ENCODE assay signal across 1 cellular context in the genomic region with DNA sequence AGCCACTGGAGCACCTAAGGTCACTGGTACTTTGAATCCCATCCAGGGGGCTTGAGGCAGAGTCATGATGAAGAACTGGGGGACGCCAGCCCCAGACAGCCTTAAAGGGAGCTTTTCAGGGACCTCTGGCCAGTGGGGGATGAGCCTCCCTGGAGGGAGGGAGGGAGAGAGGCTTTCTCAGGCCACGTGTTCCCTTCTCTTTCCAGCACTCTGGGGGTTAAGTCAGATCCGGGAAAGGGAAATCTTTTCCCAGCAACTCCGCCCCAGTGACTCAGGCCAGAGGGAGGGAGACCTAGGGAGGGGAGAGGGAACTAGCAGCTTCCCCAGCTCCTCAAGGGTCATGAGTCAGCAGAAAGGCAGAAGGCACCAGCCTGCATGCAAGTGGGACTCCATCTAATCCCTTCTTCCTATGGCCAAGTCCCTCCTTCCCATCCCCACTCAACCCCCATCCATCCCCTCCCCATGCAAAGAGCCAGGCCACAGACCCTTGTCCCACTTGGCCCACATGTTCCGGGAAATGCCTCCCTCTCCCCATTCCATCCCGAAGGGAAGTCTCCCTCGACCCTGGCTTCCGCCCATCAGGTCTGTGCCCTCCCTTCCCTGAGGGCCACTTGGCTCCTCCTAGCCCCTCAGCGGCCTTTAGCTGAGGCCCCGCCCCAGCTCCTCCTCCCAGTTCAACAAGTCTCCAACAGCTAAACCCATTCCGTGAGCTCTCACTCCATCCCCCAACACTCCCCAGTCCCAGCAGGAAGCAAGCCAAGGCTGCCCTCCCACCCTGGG.
TF ChIP-seq lines count a peak whose summit lies in the region.

No MANE protein-coding gene starts in this region.

TF ChIP-seq in HepG2, 621 proteins besides CTCF, POLR2A, EP300 and RAD21 (continued from another document and continues in another):
- TF ChIP-seq, protein P1, sequence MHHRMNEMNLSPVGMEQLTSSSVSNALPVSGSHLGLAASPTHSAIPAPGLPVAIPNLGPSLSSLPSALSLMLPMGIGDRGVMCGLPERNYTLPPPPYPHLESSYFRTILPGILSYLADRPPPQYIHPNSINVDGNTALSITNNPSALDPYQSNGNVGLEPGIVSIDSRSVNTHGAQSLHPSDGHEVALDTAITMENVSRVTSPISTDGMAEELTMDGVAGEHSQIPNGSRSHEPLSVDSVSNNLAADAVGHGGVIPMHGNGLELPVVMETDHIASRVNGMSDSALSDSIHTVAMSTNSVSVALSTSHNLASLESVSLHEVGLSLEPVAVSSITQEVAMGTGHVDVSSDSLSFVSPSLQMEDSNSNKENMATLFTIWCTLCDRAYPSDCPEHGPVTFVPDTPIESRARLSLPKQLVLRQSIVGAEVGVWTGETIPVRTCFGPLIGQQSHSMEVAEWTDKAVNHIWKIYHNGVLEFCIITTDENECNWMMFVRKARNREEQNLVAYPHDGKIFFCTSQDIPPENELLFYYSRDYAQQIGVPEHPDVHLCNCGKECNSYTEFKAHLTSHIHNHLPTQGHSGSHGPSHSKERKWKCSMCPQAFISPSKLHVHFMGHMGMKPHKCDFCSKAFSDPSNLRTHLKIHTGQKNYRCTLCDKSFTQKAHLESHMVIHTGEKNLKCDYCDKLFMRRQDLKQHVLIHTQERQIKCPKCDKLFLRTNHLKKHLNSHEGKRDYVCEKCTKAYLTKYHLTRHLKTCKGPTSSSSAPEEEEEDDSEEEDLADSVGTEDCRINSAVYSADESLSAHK (CRISPR knock-in tag; IDR thresholded peaks at IDR 0.05; ENCODE audit: borderline replicate concordance) = no peak
- TF ChIP-seq RORA (CRISPR knock-in tag; IDR thresholded peaks at IDR 0.05) = no peak
- no peak for TF ChIP-seq ZNF841 (CRISPR knock-in tag; IDR thresholded peaks at IDR 0.05; ENCODE audit: borderline replicate concordance)
- peak; percentile 37; the same call in 1 of the 2 replicates for TF ChIP-seq KDM4B (CRISPR knock-in tag; IDR thresholded peaks at IDR 0.05)
- no peak for TF ChIP-seq SRF (IDR thresholded peaks at IDR 0.05; ENCODE audit: low read depth, low read length)
- TF ChIP-seq ZNF792 (CRISPR knock-in tag; IDR thresholded peaks at IDR 0.05) = no peak
- TF ChIP-seq KLF12 (CRISPR knock-in tag; IDR thresholded peaks at IDR 0.05; ENCODE audit: borderline replicate concordance) = no peak
- peak; percentile 11; the same call in 1 of the 2 replicates for TF ChIP-seq BCL6 (CRISPR knock-in tag; IDR thresholded peaks at IDR 0.05)
- TF ChIP-seq CCDC6 (CRISPR knock-in tag; IDR thresholded peaks at IDR 0.05) = peak; percentile 31; the same call in 1 of the 2 replicates
- TF ChIP-seq, protein P2, sequence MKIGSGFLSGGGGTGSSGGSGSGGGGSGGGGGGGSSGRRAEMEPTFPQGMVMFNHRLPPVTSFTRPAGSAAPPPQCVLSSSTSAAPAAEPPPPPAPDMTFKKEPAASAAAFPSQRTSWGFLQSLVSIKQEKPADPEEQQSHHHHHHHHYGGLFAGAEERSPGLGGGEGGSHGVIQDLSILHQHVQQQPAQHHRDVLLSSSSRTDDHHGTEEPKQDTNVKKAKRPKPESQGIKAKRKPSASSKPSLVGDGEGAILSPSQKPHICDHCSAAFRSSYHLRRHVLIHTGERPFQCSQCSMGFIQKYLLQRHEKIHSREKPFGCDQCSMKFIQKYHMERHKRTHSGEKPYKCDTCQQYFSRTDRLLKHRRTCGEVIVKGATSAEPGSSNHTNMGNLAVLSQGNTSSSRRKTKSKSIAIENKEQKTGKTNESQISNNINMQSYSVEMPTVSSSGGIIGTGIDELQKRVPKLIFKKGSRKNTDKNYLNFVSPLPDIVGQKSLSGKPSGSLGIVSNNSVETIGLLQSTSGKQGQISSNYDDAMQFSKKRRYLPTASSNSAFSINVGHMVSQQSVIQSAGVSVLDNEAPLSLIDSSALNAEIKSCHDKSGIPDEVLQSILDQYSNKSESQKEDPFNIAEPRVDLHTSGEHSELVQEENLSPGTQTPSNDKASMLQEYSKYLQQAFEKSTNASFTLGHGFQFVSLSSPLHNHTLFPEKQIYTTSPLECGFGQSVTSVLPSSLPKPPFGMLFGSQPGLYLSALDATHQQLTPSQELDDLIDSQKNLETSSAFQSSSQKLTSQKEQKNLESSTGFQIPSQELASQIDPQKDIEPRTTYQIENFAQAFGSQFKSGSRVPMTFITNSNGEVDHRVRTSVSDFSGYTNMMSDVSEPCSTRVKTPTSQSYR (CRISPR knock-in tag; IDR thresholded peaks at IDR 0.05; ENCODE audit: borderline replicate concordance) = peak; percentile 73
- no peak for TF ChIP-seq MTF2 (CRISPR knock-in tag; IDR thresholded peaks at IDR 0.05; ENCODE audit: borderline replicate concordance)
- peak; percentile 61 for TF ChIP-seq ZFX (CRISPR knock-in tag; IDR thresholded peaks at IDR 0.05; ENCODE audit: low read depth)
- TF ChIP-seq, protein P3, sequence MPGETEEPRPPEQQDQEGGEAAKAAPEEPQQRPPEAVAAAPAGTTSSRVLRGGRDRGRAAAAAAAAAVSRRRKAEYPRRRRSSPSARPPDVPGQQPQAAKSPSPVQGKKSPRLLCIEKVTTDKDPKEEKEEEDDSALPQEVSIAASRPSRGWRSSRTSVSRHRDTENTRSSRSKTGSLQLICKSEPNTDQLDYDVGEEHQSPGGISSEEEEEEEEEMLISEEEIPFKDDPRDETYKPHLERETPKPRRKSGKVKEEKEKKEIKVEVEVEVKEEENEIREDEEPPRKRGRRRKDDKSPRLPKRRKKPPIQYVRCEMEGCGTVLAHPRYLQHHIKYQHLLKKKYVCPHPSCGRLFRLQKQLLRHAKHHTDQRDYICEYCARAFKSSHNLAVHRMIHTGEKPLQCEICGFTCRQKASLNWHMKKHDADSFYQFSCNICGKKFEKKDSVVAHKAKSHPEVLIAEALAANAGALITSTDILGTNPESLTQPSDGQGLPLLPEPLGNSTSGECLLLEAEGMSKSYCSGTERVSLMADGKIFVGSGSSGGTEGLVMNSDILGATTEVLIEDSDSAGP (CRISPR knock-in tag; IDR thresholded peaks at IDR 0.05; ENCODE audit: borderline replicate concordance) = peak; percentile 64
- 0 out of 2 replicates have a peak, but pooled peaks have one; percentile 17 for TF ChIP-seq ZFP37 (CRISPR knock-in tag; IDR thresholded peaks at IDR 0.05; ENCODE audit: borderline replicate concordance)
- TF ChIP-seq, protein P4, sequence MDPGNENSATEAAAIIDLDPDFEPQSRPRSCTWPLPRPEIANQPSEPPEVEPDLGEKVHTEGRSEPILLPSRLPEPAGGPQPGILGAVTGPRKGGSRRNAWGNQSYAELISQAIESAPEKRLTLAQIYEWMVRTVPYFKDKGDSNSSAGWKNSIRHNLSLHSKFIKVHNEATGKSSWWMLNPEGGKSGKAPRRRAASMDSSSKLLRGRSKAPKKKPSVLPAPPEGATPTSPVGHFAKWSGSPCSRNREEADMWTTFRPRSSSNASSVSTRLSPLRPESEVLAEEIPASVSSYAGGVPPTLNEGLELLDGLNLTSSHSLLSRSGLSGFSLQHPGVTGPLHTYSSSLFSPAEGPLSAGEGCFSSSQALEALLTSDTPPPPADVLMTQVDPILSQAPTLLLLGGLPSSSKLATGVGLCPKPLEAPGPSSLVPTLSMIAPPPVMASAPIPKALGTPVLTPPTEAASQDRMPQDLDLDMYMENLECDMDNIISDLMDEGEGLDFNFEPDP (CRISPR knock-in tag; conservative IDR thresholded peaks at IDR 0.05) = no peak
- TF ChIP-seq, protein P5, sequence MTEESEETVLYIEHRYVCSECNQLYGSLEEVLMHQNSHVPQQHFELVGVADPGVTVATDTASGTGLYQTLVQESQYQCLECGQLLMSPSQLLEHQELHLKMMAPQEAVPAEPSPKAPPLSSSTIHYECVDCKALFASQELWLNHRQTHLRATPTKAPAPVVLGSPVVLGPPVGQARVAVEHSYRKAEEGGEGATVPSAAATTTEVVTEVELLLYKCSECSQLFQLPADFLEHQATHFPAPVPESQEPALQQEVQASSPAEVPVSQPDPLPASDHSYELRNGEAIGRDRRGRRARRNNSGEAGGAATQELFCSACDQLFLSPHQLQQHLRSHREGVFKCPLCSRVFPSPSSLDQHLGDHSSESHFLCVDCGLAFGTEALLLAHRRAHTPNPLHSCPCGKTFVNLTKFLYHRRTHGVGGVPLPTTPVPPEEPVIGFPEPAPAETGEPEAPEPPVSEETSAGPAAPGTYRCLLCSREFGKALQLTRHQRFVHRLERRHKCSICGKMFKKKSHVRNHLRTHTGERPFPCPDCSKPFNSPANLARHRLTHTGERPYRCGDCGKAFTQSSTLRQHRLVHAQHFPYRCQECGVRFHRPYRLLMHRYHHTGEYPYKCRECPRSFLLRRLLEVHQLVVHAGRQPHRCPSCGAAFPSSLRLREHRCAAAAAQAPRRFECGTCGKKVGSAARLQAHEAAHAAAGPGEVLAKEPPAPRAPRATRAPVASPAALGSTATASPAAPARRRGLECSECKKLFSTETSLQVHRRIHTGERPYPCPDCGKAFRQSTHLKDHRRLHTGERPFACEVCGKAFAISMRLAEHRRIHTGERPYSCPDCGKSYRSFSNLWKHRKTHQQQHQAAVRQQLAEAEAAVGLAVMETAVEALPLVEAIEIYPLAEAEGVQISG (CRISPR knock-in tag; IDR thresholded peaks at IDR 0.05) = no peak; the same call in 1 of the 2 replicates
- no peak for TF ChIP-seq EHMT2 (IDR thresholded peaks at IDR 0.05; ENCODE audit: borderline replicate concordance, low read depth, low read length)
- no peak; the same call in 1 of the 2 replicates for TF ChIP-seq SMAD3 (CRISPR knock-in tag; IDR thresholded peaks at IDR 0.05)
- no peak for TF ChIP-seq ONECUT2 (CRISPR knock-in tag; IDR thresholded peaks at IDR 0.05)
- TF ChIP-seq, protein P6, sequence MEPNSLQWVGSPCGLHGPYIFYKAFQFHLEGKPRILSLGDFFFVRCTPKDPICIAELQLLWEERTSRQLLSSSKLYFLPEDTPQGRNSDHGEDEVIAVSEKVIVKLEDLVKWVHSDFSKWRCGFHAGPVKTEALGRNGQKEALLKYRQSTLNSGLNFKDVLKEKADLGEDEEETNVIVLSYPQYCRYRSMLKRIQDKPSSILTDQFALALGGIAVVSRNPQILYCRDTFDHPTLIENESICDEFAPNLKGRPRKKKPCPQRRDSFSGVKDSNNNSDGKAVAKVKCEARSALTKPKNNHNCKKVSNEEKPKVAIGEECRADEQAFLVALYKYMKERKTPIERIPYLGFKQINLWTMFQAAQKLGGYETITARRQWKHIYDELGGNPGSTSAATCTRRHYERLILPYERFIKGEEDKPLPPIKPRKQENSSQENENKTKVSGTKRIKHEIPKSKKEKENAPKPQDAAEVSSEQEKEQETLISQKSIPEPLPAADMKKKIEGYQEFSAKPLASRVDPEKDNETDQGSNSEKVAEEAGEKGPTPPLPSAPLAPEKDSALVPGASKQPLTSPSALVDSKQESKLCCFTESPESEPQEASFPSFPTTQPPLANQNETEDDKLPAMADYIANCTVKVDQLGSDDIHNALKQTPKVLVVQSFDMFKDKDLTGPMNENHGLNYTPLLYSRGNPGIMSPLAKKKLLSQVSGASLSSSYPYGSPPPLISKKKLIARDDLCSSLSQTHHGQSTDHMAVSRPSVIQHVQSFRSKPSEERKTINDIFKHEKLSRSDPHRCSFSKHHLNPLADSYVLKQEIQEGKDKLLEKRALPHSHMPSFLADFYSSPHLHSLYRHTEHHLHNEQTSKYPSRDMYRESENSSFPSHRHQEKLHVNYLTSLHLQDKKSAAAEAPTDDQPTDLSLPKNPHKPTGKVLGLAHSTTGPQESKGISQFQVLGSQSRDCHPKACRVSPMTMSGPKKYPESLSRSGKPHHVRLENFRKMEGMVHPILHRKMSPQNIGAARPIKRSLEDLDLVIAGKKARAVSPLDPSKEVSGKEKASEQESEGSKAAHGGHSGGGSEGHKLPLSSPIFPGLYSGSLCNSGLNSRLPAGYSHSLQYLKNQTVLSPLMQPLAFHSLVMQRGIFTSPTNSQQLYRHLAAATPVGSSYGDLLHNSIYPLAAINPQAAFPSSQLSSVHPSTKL (CRISPR knock-in tag; IDR thresholded peaks at IDR 0.05) = peak; percentile 66
- no peak for TF ChIP-seq ZNF282 (IDR thresholded peaks at IDR 0.05; ENCODE audit: partially characterized antibody)
- TF ChIP-seq, protein P7, sequence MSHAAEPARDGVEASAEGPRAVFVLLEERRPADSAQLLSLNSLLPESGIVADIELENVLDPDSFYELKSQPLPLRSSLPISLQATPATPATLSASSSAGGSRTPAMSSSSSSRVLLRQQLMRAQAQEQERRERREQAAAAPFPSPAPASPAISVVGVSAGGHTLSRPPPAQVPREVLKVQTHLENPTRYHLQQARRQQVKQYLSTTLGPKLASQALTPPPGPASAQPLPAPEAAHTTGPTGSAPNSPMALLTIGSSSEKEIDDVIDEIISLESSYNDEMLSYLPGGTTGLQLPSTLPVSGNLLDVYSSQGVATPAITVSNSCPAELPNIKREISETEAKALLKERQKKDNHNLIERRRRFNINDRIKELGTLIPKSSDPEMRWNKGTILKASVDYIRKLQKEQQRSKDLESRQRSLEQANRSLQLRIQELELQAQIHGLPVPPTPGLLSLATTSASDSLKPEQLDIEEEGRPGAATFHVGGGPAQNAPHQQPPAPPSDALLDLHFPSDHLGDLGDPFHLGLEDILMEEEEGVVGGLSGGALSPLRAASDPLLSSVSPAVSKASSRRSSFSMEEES (CRISPR knock-in tag; IDR thresholded peaks at IDR 0.05) = no peak; the same call in 1 of the 2 replicates
- TF ChIP-seq FOSL1 (CRISPR knock-in tag; IDR thresholded peaks at IDR 0.05; ENCODE audit: borderline replicate concordance) = peak; percentile 65; the same call in 1 of the 2 replicates
- TF ChIP-seq, protein P8, sequence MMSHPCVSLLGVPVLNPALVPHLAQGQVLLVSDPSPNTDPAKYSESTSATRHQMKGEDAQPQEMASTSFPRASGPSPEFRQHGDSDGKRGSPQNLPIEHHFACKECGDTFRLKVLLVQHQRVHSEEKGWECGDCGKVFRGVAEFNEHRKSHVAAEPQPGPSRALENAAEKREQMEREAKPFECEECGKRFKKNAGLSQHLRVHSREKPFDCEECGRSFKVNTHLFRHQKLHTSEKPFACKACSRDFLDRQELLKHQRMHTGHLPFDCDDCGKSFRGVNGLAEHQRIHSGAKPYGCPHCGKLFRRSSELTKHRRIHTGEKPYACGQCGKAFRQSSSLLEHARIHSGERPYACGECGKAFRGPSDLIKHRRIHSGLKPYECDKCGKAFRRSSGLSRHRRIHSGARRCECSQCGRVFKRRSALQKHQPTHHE (CRISPR knock-in tag; IDR thresholded peaks at IDR 0.05; ENCODE audit: borderline replicate concordance) = no peak
- peak; percentile 69 for TF ChIP-seq ELF3 (CRISPR knock-in tag; IDR thresholded peaks at IDR 0.05)
- no peak for TF ChIP-seq ZNF850 (CRISPR knock-in tag; conservative IDR thresholded peaks at IDR 0.05)
- no peak for TF ChIP-seq ZNF572 (CRISPR knock-in tag; IDR thresholded peaks at IDR 0.05)
- no peak for TF ChIP-seq ZNF30 (CRISPR knock-in tag; IDR thresholded peaks at IDR 0.05)
- peak; percentile 89 for TF ChIP-seq MAFG (CRISPR knock-in tag; IDR thresholded peaks at IDR 0.05)
- TF ChIP-seq ZNF20 (CRISPR knock-in tag; IDR thresholded peaks at IDR 0.05) = no peak
- no peak for TF ChIP-seq HNRNPUL1 (IDR thresholded peaks at IDR 0.05; ENCODE audit: low read depth, low read length)
- TF ChIP-seq TOPORS (CRISPR knock-in tag; IDR thresholded peaks at IDR 0.05) = no peak
- TF ChIP-seq NFE2L2 (IDR thresholded peaks at IDR 0.05; ENCODE audit: low read length) = peak; percentile 91
- TF ChIP-seq, protein P9, sequence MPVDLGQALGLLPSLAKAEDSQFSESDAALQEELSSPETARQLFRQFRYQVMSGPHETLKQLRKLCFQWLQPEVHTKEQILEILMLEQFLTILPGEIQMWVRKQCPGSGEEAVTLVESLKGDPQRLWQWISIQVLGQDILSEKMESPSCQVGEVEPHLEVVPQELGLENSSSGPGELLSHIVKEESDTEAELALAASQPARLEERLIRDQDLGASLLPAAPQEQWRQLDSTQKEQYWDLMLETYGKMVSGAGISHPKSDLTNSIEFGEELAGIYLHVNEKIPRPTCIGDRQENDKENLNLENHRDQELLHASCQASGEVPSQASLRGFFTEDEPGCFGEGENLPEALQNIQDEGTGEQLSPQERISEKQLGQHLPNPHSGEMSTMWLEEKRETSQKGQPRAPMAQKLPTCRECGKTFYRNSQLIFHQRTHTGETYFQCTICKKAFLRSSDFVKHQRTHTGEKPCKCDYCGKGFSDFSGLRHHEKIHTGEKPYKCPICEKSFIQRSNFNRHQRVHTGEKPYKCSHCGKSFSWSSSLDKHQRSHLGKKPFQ (CRISPR knock-in tag; IDR thresholded peaks at IDR 0.05; ENCODE audit: insufficient replicate concordance) = no peak
- TF ChIP-seq FOXA3 (CRISPR knock-in tag; IDR thresholded peaks at IDR 0.05) = peak; percentile 47; the same call in 1 of the 2 replicates
